ENCODE assay signal across 36 cellular contexts in the genomic region with DNA sequence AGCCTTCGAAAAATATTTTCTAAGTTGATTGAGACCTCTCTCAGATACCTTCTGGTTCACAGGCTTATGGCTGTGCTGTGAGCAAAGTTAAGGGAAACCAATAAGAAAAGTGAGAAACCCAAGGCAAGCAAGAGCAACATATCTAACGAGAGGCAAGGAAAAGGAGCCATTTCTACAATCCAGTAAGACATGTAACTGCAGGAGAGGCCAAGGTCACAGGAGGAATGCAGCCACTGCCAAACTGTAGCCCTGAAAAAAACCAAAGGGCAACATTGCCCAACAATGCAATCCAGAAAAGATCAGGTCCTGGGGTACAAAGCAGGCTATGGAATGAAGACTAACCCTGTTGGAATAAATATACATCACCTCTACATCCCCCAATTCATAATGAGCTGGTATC. TPM values are rescaled to one million over a fixed set of nuclear protein-coding genes. Genes with fewer than 3 reads are reported as not detected.
"Had no signal": no experiment of that assay in that cellular context is flagged by ENCODE, and none has a peak within 500 bp of the region (broad histone marks: within the 10 kb centered on the region; RNA-seq: fewer than 3 reads in every experiment).

No MANE protein-coding gene starts in this region.

- H3K27ac Mint-ChIP-seq: activated CD4-positive, alpha-beta memory T cell treated with anti-CD3 and anti-CD28 coated beads, Interleukin-2, amount 10 ng/mL, durations not matched to agents 7 days and 5 days; activated CD4-positive, alpha-beta T cell treated with anti-CD3 and anti-CD28 coated beads for 36 hours; activated CD4-positive, alpha-beta T cell treated with anti-CD3 and anti-CD28 coated beads, Interleukin-2, amount 10 ng/mL, durations not matched to agents 7 days and 5 days; activated naive CD4-positive, alpha-beta T cell treated with anti-CD3 and anti-CD28 coated beads for 36 hours; activated naive CD4-positive, alpha-beta T cell treated with anti-CD3 and anti-CD28 coated beads, Interleukin-2, amount 50 U/mL, for 72 hours; activated naive CD8-positive, alpha-beta T cell treated with anti-CD3 and anti-CD28 coated beads for 36 hours; activated T-cell treated with anti-CD3 and anti-CD28 coated beads, Interleukin-2, amount 50 U/mL, for 72 hours; activated T-helper 1 cell treated with anti-CD3 and anti-CD28 coated beads, Interleukin-12 subunit alpha, Interleukin-12 subunit beta, Interleukin-2, Interleukin-4 antibody, amounts not matched to agents 30 ng/mL and 10 ng/mL and 1 ng/mL, durations not matched to agents 14 hours and 24 hours and 36 hours; activated T-helper 17 cell treated with anti-CD3 and anti-CD28 coated beads, Interleukin-2, amount 50 U/mL, for 72 hours; T-helper 1 cell treated with Interleukin-12 subunit alpha and Interleukin-12 subunit beta and Interleukin-4 antibody, amounts not matched to agents 30 μg/mL and 1 μg/mL, for 36 hours; T-helper 2 cell treated with Interferon-gamma antibody and Interleukin-4, amounts not matched to agents 5 μg/mL and 100 μg/mL, for 36 hours; WTC11 had no signal

- DNase-seq: activated CD4-positive, alpha-beta memory T cell treated with anti-CD3 and anti-CD28 coated beads, Interleukin-2, amount 10 ng/mL, durations not matched to agents 7 days and 5 days; activated CD4-positive, alpha-beta T cell treated with anti-CD3 and anti-CD28 coated beads for 1 hour; activated CD4-positive, alpha-beta T cell treated with anti-CD3 and anti-CD28 coated beads for 36 hours; activated CD4-positive, alpha-beta T cell treated with anti-CD3 and anti-CD28 coated beads for 48 hours; activated CD4-positive, alpha-beta T cell treated with anti-CD3 and anti-CD28 coated beads, Interleukin-2, amount 10 ng/mL, durations not matched to agents 7 days and 5 days; activated CD4-positive, alpha-beta T cell treated with anti-CD3 and anti-CD28 coated beads, Interleukin-2, amount 50 U/mL, for 48 hours; activated CD4-positive, CD25-positive, alpha-beta regulatory T cell; activated CD8-positive, alpha-beta memory T cell treated with anti-CD3 and anti-CD28 coated beads, Interleukin-2, amount 50 U/mL, for 4 hours; activated effector memory CD4-positive, alpha-beta T cell treated with anti-CD3 and anti-CD28 coated beads, Interleukin-2, amount 50 U/mL, for 16 hours; activated gamma-delta T cell treated with Interleukin-2 at 50 U/mL for 16 hours; activated naive CD4-positive, alpha-beta T cell; activated naive CD4-positive, alpha-beta T cell treated with anti-CD3 and anti-CD28 coated beads for 36 hours; activated naive CD4-positive, alpha-beta T cell treated with anti-CD3 and anti-CD28 coated beads, Interleukin-2, amount 50 U/mL, for 16 hours; activated naive CD8-positive, alpha-beta T cell treated with anti-CD3 and anti-CD28 coated beads for 36 hours; activated T-cell treated with anti-CD3 and anti-CD28 coated beads for 4 hours; activated T-cell treated with anti-CD3 and anti-CD28 coated beads, Interleukin-2, amount 50 U/mL, for 1 hour; activated T-cell treated with anti-CD3 and anti-CD28 coated beads, Interleukin-2, amount 50 U/mL, for 4 hours; activated T-cell treated with anti-CD3 and anti-CD28 coated beads, Interleukin-2, amount 50 U/mL, for 72 hours; amniotic stem cell; aorta; body of pancreas; brain microvascular endothelial cell; central memory CD4-positive, alpha-beta T cell; T-helper 1 cell; T-helper 2 cell; T-helper 9 cell; WERI-Rb-1 had no signal

- H3K27ac ChIP-seq: adrenal gland, body of pancreas, brain microvascular endothelial cell, breast epithelium, WERI-Rb-1 had no signal

- H3K9me3 ChIP-seq: adrenal gland, body of pancreas, breast epithelium had no signal

- H3K27me3 Mint-ChIP-seq: activated naive CD8-positive, alpha-beta T cell treated with anti-CD3 and anti-CD28 coated beads for 36 hours had no signal

- H3K27me3 ChIP-seq: adrenal gland, body of pancreas, brain microvascular endothelial cell, breast epithelium had no signal

- H3K4me3 Mint-ChIP-seq: activated CD4-positive, alpha-beta memory T cell treated with anti-CD3 and anti-CD28 coated beads, Interleukin-2, amount 10 ng/mL, durations not matched to agents 7 days and 5 days; activated CD4-positive, alpha-beta T cell treated with anti-CD3 and anti-CD28 coated beads for 36 hours; activated CD4-positive, alpha-beta T cell treated with anti-CD3 and anti-CD28 coated beads, Interleukin-2, amount 10 ng/mL, durations not matched to agents 7 days and 5 days; activated naive CD4-positive, alpha-beta T cell treated with anti-CD3 and anti-CD28 coated beads for 36 hours; activated naive CD8-positive, alpha-beta T cell treated with anti-CD3 and anti-CD28 coated beads for 36 hours; activated T-cell treated with anti-CD3 and anti-CD28 coated beads, Interleukin-2, amount 50 U/mL, for 4 hours; activated T-cell treated with anti-CD3 and anti-CD28 coated beads, Interleukin-2, amount 50 U/mL, for 72 hours; activated T-helper 1 cell treated with anti-CD3 and anti-CD28 coated beads, Interleukin-12 subunit alpha, Interleukin-12 subunit beta, Interleukin-2, Interleukin-4 antibody, amounts not matched to agents 30 ng/mL and 10 ng/mL and 1 ng/mL, durations not matched to agents 14 hours and 24 hours and 36 hours; activated T-helper 17 cell treated with anti-CD3 and anti-CD28 coated beads, Interleukin-2, amount 50 U/mL, for 72 hours; T-helper 1 cell treated with Interleukin-12 subunit alpha and Interleukin-12 subunit beta and Interleukin-4 antibody, amounts not matched to agents 30 μg/mL and 1 μg/mL, for 36 hours; T-helper 2 cell treated with Interferon-gamma antibody and Interleukin-4, amounts not matched to agents 5 μg/mL and 100 μg/mL, for 36 hours; WTC11 had no signal

- H3K4me1 Mint-ChIP-seq: activated CD4-positive, alpha-beta memory T cell treated with anti-CD3 and anti-CD28 coated beads, Interleukin-2, amount 10 ng/mL, durations not matched to agents 7 days and 5 days; activated CD4-positive, alpha-beta T cell treated with anti-CD3 and anti-CD28 coated beads for 36 hours; activated CD4-positive, alpha-beta T cell treated with anti-CD3 and anti-CD28 coated beads, Interleukin-2, amount 10 ng/mL, durations not matched to agents 7 days and 5 days; activated T-helper 17 cell treated with anti-CD3 and anti-CD28 coated beads, Interleukin-2, amount 50 U/mL, for 72 hours had no signal

- ATAC-seq: activated CD4-positive, alpha-beta T cell treated with anti-CD3 and anti-CD28 coated beads for 36 hours; activated CD4-positive, CD25-positive, alpha-beta regulatory T cell treated with anti-CD3 and anti-CD28 coated beads, Interleukin-2, amount 50 U/mL, for 24 hours; activated naive CD4-positive, alpha-beta T cell treated with anti-CD3 and anti-CD28 coated beads, Interleukin-2, amount 50 U/mL, for 72 hours; activated T-cell treated with anti-CD3 and anti-CD28 coated beads, Interleukin-2, amount 50 U/mL, for 4 hours; activated T-cell treated with anti-CD3 and anti-CD28 coated beads, Interleukin-2, amount 50 U/mL, for 72 hours; activated T-helper 17 cell treated with anti-CD3 and anti-CD28 coated beads, Interleukin-2, amount 50 U/mL, for 72 hours; body of pancreas; WTC11 had no signal

- H3K4me3 ChIP-seq: adrenal gland, body of pancreas, breast epithelium had no signal

- H3K36me3 ChIP-seq: adrenal gland, brain microvascular endothelial cell, breast epithelium, WERI-Rb-1 had no signal

- H3K4me1 ChIP-seq: breast epithelium had no signal

RNA-seq across cellular contexts. Expression of a gene that starts 21.3 kb away (rescaled TPM):
- total RNA-seq: activated T-helper 1 cell treated with anti-CD3 and anti-CD28 coated beads, Interleukin-12 subunit alpha, Interleukin-12 subunit beta, Interleukin-2, Interleukin-4 antibody, amounts not matched to agents 30 ng/mL and 10 ng/mL and 1 ng/mL, durations not matched to agents 14 hours and 24 hours and 36 hours had no signal
- polyA plus RNA-seq: aorta had no signal
